ENCODE assay signal across 3 cellular contexts in genomic region chr2:114286438-114286837, GRCh38.
"Had no signal": no experiment of that assay in that cellular context is flagged by ENCODE, and none has a peak within 500 bp of the region (broad histone marks: within the 10 kb centered on the region; RNA-seq: fewer than 3 reads in every experiment).

No MANE protein-coding gene starts in this region.

- H3K4me3 ChIP-seq: GM12878 had no signal

- DNase-seq: GDM1, GF-D8 had no signal

- ATAC-seq: GM12878 had no signal
